In the genomic region with DNA sequence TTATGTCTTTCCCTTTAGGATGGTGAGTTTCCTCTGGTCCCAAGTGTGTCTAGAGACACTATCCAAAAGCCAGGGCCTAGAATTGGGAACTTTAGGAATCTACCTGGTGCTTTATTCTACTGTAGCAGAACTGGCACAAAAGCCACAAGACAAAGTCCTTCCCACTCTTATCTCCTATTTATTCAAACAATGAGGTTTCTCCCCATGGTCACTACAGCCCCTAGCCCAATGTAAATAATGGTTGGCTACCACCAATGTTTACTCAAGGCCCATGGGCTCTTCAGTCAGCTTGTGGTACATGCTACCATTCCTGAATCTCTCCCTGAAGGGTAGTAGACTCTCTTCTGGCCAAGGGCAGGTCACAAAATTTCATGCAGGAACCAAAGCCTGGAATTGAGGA, we compare ENCODE assay signal across 19 cellular contexts.
"Had no signal": no experiment of that assay in that cellular context is flagged by ENCODE, and none has a peak within 500 bp of the region (broad histone marks: within the 10 kb centered on the region; RNA-seq: fewer than 3 reads in every experiment).

No MANE protein-coding gene starts in this region.

- H3K4me2 ChIP-seq: PC-9 had no signal

- H3K27me3 ChIP-seq: brain microvascular endothelial cell, MG63 had no signal

- H3K36me3 ChIP-seq: brain microvascular endothelial cell, MG63 had no signal

- H3K4me3 ChIP-seq: MG63, PC-9 had no signal

- DNase-seq: activated CD4-positive, alpha-beta T cell treated with anti-CD3 and anti-CD28 coated beads for 36 hours; activated CD4-positive, alpha-beta T cell treated with anti-CD3 and anti-CD28 coated beads, Interleukin-2, amount 10 ng/mL, durations not matched to agents 7 days and 5 days; activated CD4-positive, alpha-beta T cell treated with anti-CD3 and anti-CD28 coated beads, Interleukin-2, amount 50 U/mL, for 48 hours; activated CD8-positive, alpha-beta T cell treated with anti-CD3 and anti-CD28 coated beads, Interleukin-2, amount 10 ng/mL, durations not matched to agents 7 days and 5 days; activated gamma-delta T cell treated with Interleukin-2 at 50 U/mL for 16 hours; activated T-cell treated with anti-CD3 and anti-CD28 coated beads, Interleukin-2, amount 50 U/mL, for 24 hours; amniotic stem cell; aorta; brain microvascular endothelial cell; central memory CD4-positive, alpha-beta T cell; KG1; MG63; NCI-H1930; NCI-H226; SIG-M5; T-cell; T-helper 17 cell had no signal

- H3K27ac ChIP-seq: brain microvascular endothelial cell, PC-9, RWPE1 had no signal
